In the genomic region with DNA sequence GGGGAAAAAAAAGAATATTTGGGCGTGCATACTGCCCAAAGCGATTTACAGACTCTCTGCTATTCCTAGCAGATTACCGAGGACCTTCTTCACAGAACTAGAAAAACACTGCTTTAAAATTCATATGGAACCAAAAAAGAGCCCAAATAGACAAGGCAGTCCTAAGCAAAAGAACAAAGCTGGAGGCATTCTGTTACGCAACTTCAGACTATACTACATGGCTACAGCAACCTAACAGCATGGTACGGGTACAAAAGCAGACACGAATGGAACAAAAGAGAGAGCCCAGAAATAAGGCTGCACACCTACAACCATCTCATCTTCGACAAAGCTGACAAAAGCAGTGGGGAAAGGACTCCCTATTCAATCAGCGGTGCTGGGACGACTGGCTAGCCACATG, we compare ENCODE assay signal across 31 cellular contexts.
"Had no signal": no experiment of that assay in that cellular context is flagged by ENCODE, and none has a peak within 500 bp of the region (broad histone marks: within the 10 kb centered on the region; RNA-seq: fewer than 3 reads in every experiment).

No MANE protein-coding gene starts in this region.

- H3K4me1 ChIP-seq: heart right ventricle had no signal

- H3K27me3 Mint-ChIP-seq: activated CD4-positive, alpha-beta T cell treated with anti-CD3 and anti-CD28 coated beads, Interleukin-2, amount 10 ng/mL, durations not matched to agents 7 days and 5 days; activated CD8-positive, alpha-beta T cell treated with anti-CD3 and anti-CD28 coated beads for 36 hours; activated naive CD8-positive, alpha-beta T cell; central memory CD8-positive, alpha-beta T cell; dendritic cell treated with granulocyte-macrophage colony-stimulating factor and Interleukin-4, amounts not matched to agents 40 ng/mL and 50 ng/mL, for 4 days; T-helper 17 cell had no signal

- H3K4me3 Mint-ChIP-seq: activated CD4-positive, alpha-beta T cell treated with anti-CD3 and anti-CD28 coated beads, Interleukin-2, amount 10 ng/mL, durations not matched to agents 7 days and 5 days; activated CD8-positive, alpha-beta T cell treated with anti-CD3 and anti-CD28 coated beads for 36 hours; activated naive CD8-positive, alpha-beta T cell; central memory CD8-positive, alpha-beta T cell; dendritic cell treated with granulocyte-macrophage colony-stimulating factor and Interleukin-4, amounts not matched to agents 40 ng/mL and 50 ng/mL, for 4 days; T-helper 17 cell; T-helper 2 cell treated with Interferon-gamma antibody and Interleukin-4, amounts not matched to agents 5 μg/mL and 100 μg/mL, for 36 hours had no signal

- H3K27me3 ChIP-seq: brain microvascular endothelial cell, dorsolateral prefrontal cortex, esophagus squamous epithelium, gastroesophageal sphincter, heart right ventricle had no signal

- H3K4me3 ChIP-seq: coronary artery, dorsolateral prefrontal cortex, esophagus squamous epithelium, gastroesophageal sphincter, heart right ventricle had no signal

- H3K27ac ChIP-seq: brain microvascular endothelial cell, coronary artery, dorsolateral prefrontal cortex, esophagus squamous epithelium, gastroesophageal sphincter, heart right ventricle, WERI-Rb-1 had no signal

- H3K9me3 Mint-ChIP-seq: activated CD4-positive, alpha-beta T cell treated with anti-CD3 and anti-CD28 coated beads, Interleukin-2, amount 10 ng/mL, durations not matched to agents 7 days and 5 days; activated CD8-positive, alpha-beta T cell treated with anti-CD3 and anti-CD28 coated beads for 36 hours; activated T-cell treated with anti-CD3 and anti-CD28 coated beads, Interleukin-2, amount 50 U/mL, for 72 hours; central memory CD8-positive, alpha-beta T cell; dendritic cell treated with granulocyte-macrophage colony-stimulating factor and Interleukin-4, amounts not matched to agents 40 ng/mL and 50 ng/mL, for 4 days; T-helper 2 cell treated with Interferon-gamma antibody and Interleukin-4, amounts not matched to agents 5 μg/mL and 100 μg/mL, for 36 hours had no signal

- ATAC-seq: activated CD8-positive, alpha-beta T cell treated with anti-CD3 and anti-CD28 coated beads for 36 hours; activated T-cell treated with anti-CD3 and anti-CD28 coated beads, Interleukin-2, amount 50 U/mL, for 72 hours; gastroesophageal sphincter; heart right ventricle; T-helper 17 cell had no signal

- H3K9me3 ChIP-seq: esophagus squamous epithelium, gastroesophageal sphincter, heart right ventricle had no signal

- H3K36me3 ChIP-seq: brain microvascular endothelial cell had no signal

- DNase-seq: activated CD4-positive, alpha-beta T cell treated with anti-CD3 and anti-CD28 coated beads for 4 hours; activated CD4-positive, alpha-beta T cell treated with anti-CD3 and anti-CD28 coated beads, Interleukin-2, amount 10 ng/mL, durations not matched to agents 7 days and 5 days; activated CD4-positive, alpha-beta T cell treated with anti-CD3 and anti-CD28 coated beads, Interleukin-2, amount 50 U/mL, for 4 hours; activated CD4-positive, CD25-positive, alpha-beta regulatory T cell; activated CD4-positive, CD25-positive, alpha-beta regulatory T cell treated with anti-CD3 and anti-CD28 coated beads, Interleukin-2, amount 50 U/mL, for 72 hours; activated CD8-positive, alpha-beta memory T cell treated with anti-CD3 and anti-CD28 coated beads for 24 hours; activated CD8-positive, alpha-beta T cell treated with anti-CD3 and anti-CD28 coated beads for 36 hours; activated gamma-delta T cell; activated naive CD4-positive, alpha-beta T cell; activated naive CD4-positive, alpha-beta T cell treated with anti-CD3 and anti-CD28 coated beads, Interleukin-2, amount 50 U/mL, for 16 hours; activated T-cell treated with anti-CD3 and anti-CD28 coated beads, Interleukin-2, amount 50 U/mL, for 1 hour; activated T-cell treated with anti-CD3 and anti-CD28 coated beads, Interleukin-2, amount 50 U/mL, for 72 hours; amniotic stem cell; anterior cingulate cortex; brain microvascular endothelial cell; dorsolateral prefrontal cortex; effector memory CD4-positive, alpha-beta T cell; erythroblast; esophagus squamous epithelium; foreskin melanocyte; heart right ventricle; T-helper 1 cell; T-helper 17 cell; T1000; WERI-Rb-1 had no signal

- H3K27ac Mint-ChIP-seq: activated CD4-positive, alpha-beta T cell treated with anti-CD3 and anti-CD28 coated beads, Interleukin-2, amount 10 ng/mL, durations not matched to agents 7 days and 5 days; activated CD8-positive, alpha-beta T cell treated with anti-CD3 and anti-CD28 coated beads for 36 hours; activated naive CD8-positive, alpha-beta T cell; dendritic cell treated with granulocyte-macrophage colony-stimulating factor and Interleukin-4, amounts not matched to agents 40 ng/mL and 50 ng/mL, for 4 days; T-helper 2 cell treated with Interferon-gamma antibody and Interleukin-4, amounts not matched to agents 5 μg/mL and 100 μg/mL, for 36 hours had no signal
